15 cellular contexts compared by ENCODE assay signal in the genomic region with DNA sequence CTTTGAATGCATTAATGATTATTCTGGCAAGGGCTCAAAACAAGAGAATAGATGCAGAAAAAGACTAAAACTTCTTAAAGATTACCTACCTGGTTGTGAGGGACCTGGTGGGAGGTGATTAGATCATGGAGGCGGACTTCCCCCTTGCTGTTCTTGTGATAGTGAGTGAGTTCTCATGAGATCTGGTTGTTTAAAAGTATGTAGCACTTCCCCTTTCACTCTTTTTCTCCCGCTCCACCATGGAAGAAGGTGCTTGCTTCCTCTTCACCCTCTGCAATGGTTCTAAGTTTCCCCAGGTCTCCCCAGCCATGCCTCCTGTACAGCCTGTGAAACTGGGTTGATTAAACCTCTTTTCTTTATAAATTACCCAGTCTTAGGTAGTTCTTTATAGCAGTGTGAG.
DNase-seq lines count a peak whose midpoint lies in the region; ATAC-seq and TF ChIP-seq lines count a peak whose summit lies in the region.
"Had no signal": no experiment of that assay in that cellular context is flagged by ENCODE, and none has a peak within 500 bp of the region (broad histone marks: within the 10 kb centered on the region; RNA-seq: fewer than 3 reads in every experiment).

No MANE protein-coding gene starts in this region.

- no peaks in the 10 kb centered on the region for H3K79me2 ChIP-seq in OCI-LY3 (ENCODE audit: low read length)

- intact Hi-C loops in lower lobe of right lung (cut with DNase I), result no loop called here

- H3K36me3 ChIP-seq in OCI-LY3 (replicated peaks; ENCODE audit: low read depth, low read length) (no peaks in the 10 kb centered on the region), lower lobe of right lung (no peaks in the 10 kb centered on the region), thoracic aorta (no peaks in the 10 kb centered on the region)

- no peaks in the 10 kb centered on the region for H3K9me3 ChIP-seq in OCI-LY3 (ENCODE audit: insufficient read depth, low read length)
- H3K9me3 ChIP-seq in lower lobe of right lung, result no peaks in the 10 kb centered on the region
- H3K9me3 ChIP-seq in thoracic aorta, result no peaks in the 10 kb centered on the region

- peaks cover 19% of the 10 kb centered on the region for H3K4me1 ChIP-seq in OCI-LY3 (ENCODE audit: low read length)
- peaks cover 76% of the 10 kb centered on the region for H3K4me1 ChIP-seq in lower lobe of right lung
- peaks cover 35 to 62% of the 10 kb centered on the region in 2 donors for H3K4me1 ChIP-seq in thoracic aorta (ENCODE audit: control insufficient read depth in 1 of 2, low read depth in 2 of 2)

- H3K9ac ChIP-seq in OCI-LY3 (ENCODE audit: low read length), result no peak overlapping the region

- TF ChIP-seq CTCF in OCI-LY3 (IDR thresholded peaks at IDR 0.05; ENCODE audit: low read depth, low read length) (no peak), lower lobe of right lung (IDR thresholded peaks at IDR 0.05) (no peak), thoracic aorta (IDR thresholded peaks at IDR 0.05) (no peak)

- H4K20me1 ChIP-seq in OCI-LY3 (ENCODE audit: insufficient read depth, low read length), result no peaks in the 10 kb centered on the region

- H2AFZ ChIP-seq in OCI-LY3 (ENCODE audit: low read depth, low read length), result peak overlapping the region; percentile 74

- H3K4me2 ChIP-seq in OCI-LY3 (ENCODE audit: low read length), result no peak overlapping the region

- H3K27ac ChIP-seq in OCI-LY3 (ENCODE audit: low read length) (no peak overlapping the region; the same call in 1 of the 2 replicates), lower lobe of right lung (peak overlapping the region; percentile 94), thoracic aorta (peak overlapping the region; percentile 97 to 99)

- ATAC-seq in HG02852 (IDR thresholded peaks at IDR 0.05; ENCODE audit: unreplicated experiment) (peak; percentile 37), lower lobe of right lung (no peak), thoracic aorta (ENCODE audit: insufficient number of reproducible peaks, low FRiP score, low read depth) (no peak), GM21529 (IDR thresholded peaks at IDR 0.05; ENCODE audit: unreplicated experiment) (no peak)
- ATAC-seq: activated CD4-positive, alpha-beta T cell treated with anti-CD3 and anti-CD28 coated beads for 36 hours; stimulated activated naive CD8-positive, alpha-beta T cell treated with anti-CD3 and anti-CD28 coated beads, Interleukin-15, Interleukin-2, amounts not matched to agents 100 U/mL and 50 U/mL, for 24 hours had no signal

- H3K4me3 ChIP-seq in OCI-LY3 (ENCODE audit: low read length), result no peak overlapping the region
- H3K4me3 ChIP-seq in lower lobe of right lung, result no peak overlapping the region
- no peak overlapping the region for H3K4me3 ChIP-seq in thoracic aorta

- H3K27me3 ChIP-seq in OCI-LY3 (ENCODE audit: low read depth, low read length), result no peaks in the 10 kb centered on the region
- H3K27me3 ChIP-seq in lower lobe of right lung (ENCODE audit: low read depth), result no peaks in the 10 kb centered on the region
- no peaks in the 10 kb centered on the region for H3K27me3 ChIP-seq in thoracic aorta (replicated peaks; ENCODE audit: insufficient read depth)

- DNase-seq in lower lobe of right lung (no peak), thoracic aorta (ENCODE audit: low spot score) (no peak), inferior parietal cortex (ENCODE audit: extremely low spot score) (no peak), HuH-7.5 (ENCODE audit: low spot score) (no peak)
- DNase-seq: activated CD4-positive, alpha-beta T cell treated with anti-CD3 and anti-CD28 coated beads for 36 hours; activated T-cell treated with anti-CD3 and anti-CD28 coated beads, Interleukin-2, amount 50 U/mL, for 48 hours; CD4-positive, alpha-beta T cell; endodermal cell; glutamatergic neuron; NCI-H2029 treated with DMSO at 0.1 percent for 48 hours; stimulated activated CD4-positive, alpha-beta T cell treated with anti-CD3 and anti-CD28 coated beads, Interleukin-2, amount 100 ng/mL, for 48 hours; stimulated activated naive CD8-positive, alpha-beta T cell treated with anti-CD3 and anti-CD28 coated beads, Interleukin-15, Interleukin-2, amounts not matched to agents 100 U/mL and 50 U/mL, for 24 hours had no signal
